ENCODE assay signal across 21 cellular contexts in genomic region chrX:129721414-129721813, GRCh38. TPM values are rescaled to one million over a fixed set of nuclear protein-coding genes. Genes with fewer than 3 reads are reported as not detected.
A peak's percentile ranks its signal among the peaks of the same experiment; 100 is the strongest.
DNase-seq lines count a peak whose midpoint lies in the region; ATAC-seq and TF ChIP-seq lines count a peak whose summit lies in the region.
"Had no signal": no experiment of that assay in that cellular context is flagged by ENCODE, and none has a peak within 500 bp of the region (broad histone marks: within the 10 kb centered on the region; RNA-seq: fewer than 3 reads in every experiment).

No MANE protein-coding gene starts in this region.

- no peaks in the 10 kb centered on the region for H4K20me1 ChIP-seq in mammary epithelial cell (ENCODE audit: insufficient read depth, low read length)

- in situ Hi-C loops in mammary epithelial cell (cut with MboI; ENCODE audit: low sequenced_read_pairs in 2 of 2) = loop anchor here in 1 of 2 donors (10.0 kb wide), 1 partner anchor 67 kb away; the partner anchor contains the start of gene APLN

- H3K4me1 ChIP-seq in mammary epithelial cell (ENCODE audit: insufficient read depth, low read length) (peaks cover 17% of the 10 kb centered on the region), breast epithelium (no peaks in the 10 kb centered on the region), mucosa of descending colon (ENCODE audit: low read depth) (no peaks in the 10 kb centered on the region)

- no peaks in the 10 kb centered on the region for H3K79me2 ChIP-seq in mammary epithelial cell (ENCODE audit: insufficient read depth, low read length)

- no peak for ATAC-seq in activated T-helper 17 cell treated with anti-CD3 and anti-CD28 coated beads, Interleukin-2, amount 50 U/mL, for 72 hours (replicated peaks)
- ATAC-seq in stimulated activated effector memory CD8-positive, alpha-beta T cell treated with anti-CD3 and anti-CD28 coated beads, Interleukin-12 subunit alpha, Interleukin-12 subunit beta, amount 100 ng/mL, for 72 hours = no peak
- no peak for ATAC-seq in mucosa of descending colon
- ATAC-seq: Panc1 had no signal

- peaks cover 18% of the 10 kb centered on the region for H3K4me1 Mint-ChIP-seq in activated T-helper 17 cell treated with anti-CD3 and anti-CD28 coated beads, Interleukin-2, amount 50 U/mL, for 72 hours
- H3K4me1 Mint-ChIP-seq in endothelial cell (ENCODE audit: unreplicated experiment) (peaks cover 55% of the 10 kb centered on the region), progenitor cell of endocrine pancreas (ENCODE audit: low read depth) (no peaks in the 10 kb centered on the region)
- peaks cover 25% of the 10 kb centered on the region for H3K4me1 Mint-ChIP-seq in stimulated activated effector memory CD8-positive, alpha-beta T cell treated with anti-CD3 and anti-CD28 coated beads, Interleukin-12 subunit alpha, Interleukin-12 subunit beta, amount 100 ng/mL, for 72 hours

- H3K4me3 Mint-ChIP-seq in activated T-helper 17 cell treated with anti-CD3 and anti-CD28 coated beads, Interleukin-2, amount 50 U/mL, for 72 hours = peak overlapping the region; percentile 16
- H3K4me3 Mint-ChIP-seq in endothelial cell (ENCODE audit: unreplicated experiment) = no peak overlapping the region
- H3K4me3 Mint-ChIP-seq in stimulated activated effector memory CD8-positive, alpha-beta T cell treated with anti-CD3 and anti-CD28 coated beads, Interleukin-12 subunit alpha, Interleukin-12 subunit beta, amount 100 ng/mL, for 72 hours = no peak overlapping the region
- H3K4me3 Mint-ChIP-seq in progenitor cell of endocrine pancreas (ENCODE audit: low read depth) = no peak overlapping the region
- H3K4me3 Mint-ChIP-seq: B cell had no signal

- WGBS in mammary epithelial cell (ENCODE audit: low coverage, missing lambda C conversion rate) = 34% methylated on average over 2 of the region's 2 CpGs

- no peak for TF ChIP-seq POLR2A in breast epithelium (IDR thresholded peaks at IDR 0.05)

- H3K36me3 Mint-ChIP-seq in activated T-helper 17 cell treated with anti-CD3 and anti-CD28 coated beads, Interleukin-2, amount 50 U/mL, for 72 hours (ENCODE audit: low read depth) = no peaks in the 10 kb centered on the region
- H3K36me3 Mint-ChIP-seq in endothelial cell (ENCODE audit: low read depth, unreplicated experiment) (peaks cover 4% of the 10 kb centered on the region), progenitor cell of endocrine pancreas (ENCODE audit: insufficient read depth) (no peaks in the 10 kb centered on the region)
- no peaks in the 10 kb centered on the region for H3K36me3 Mint-ChIP-seq in stimulated activated effector memory CD8-positive, alpha-beta T cell treated with anti-CD3 and anti-CD28 coated beads, Interleukin-12 subunit alpha, Interleukin-12 subunit beta, amount 100 ng/mL, for 72 hours

- dilution Hi-C loops in mammary epithelial cell (cut with HindIII; ENCODE audit: low sequenced_read_pairs) = loop anchor here (5.0 kb wide), 1 partner anchor 84 kb away; no protein-coding TSS in a partner anchor

- H3K27me3 Mint-ChIP-seq in activated T-helper 17 cell treated with anti-CD3 and anti-CD28 coated beads, Interleukin-2, amount 50 U/mL, for 72 hours = no peaks in the 10 kb centered on the region
- H3K27me3 Mint-ChIP-seq in endothelial cell (ENCODE audit: unreplicated experiment) (peaks cover 4% of the 10 kb centered on the region), progenitor cell of endocrine pancreas (peaks cover 10% of the 10 kb centered on the region)
- H3K27me3 Mint-ChIP-seq: B cell had no signal

- CTCF ChIA-PET in mammary epithelial cell (lab: Charles Lee; ENCODE audit: low non-redundant PET) = no interaction called here

- DNase-seq in mammary epithelial cell (no peak), breast epithelium (ENCODE audit: low spot score in 2 of 2) (no peak), endothelial cell (ENCODE audit: low spot score) (no peak), mucosa of descending colon (no peak), progenitor cell of endocrine pancreas (ENCODE audit: low spot score, unreplicated experiment) (no peak)
- no peak for DNase-seq in stimulated activated effector memory CD8-positive, alpha-beta T cell treated with anti-CD3 and anti-CD28 coated beads, Interleukin-12 subunit alpha, Interleukin-12 subunit beta, amount 100 ng/mL, for 72 hours (ENCODE audit: low spot score in 2 of 2)
- DNase-seq: EL, GF-D8, MG63, NCI-H1417, NCI-H1694 treated with DMSO at 0.1 percent for 48 hours, NCI-H2081 treated with DMSO at 0.1 percent for 48 hours, NCI-H2171 treated with DMSO at 0.1 percent for 48 hours, NCI-H524 treated with DMSO at 0.1 percent for 48 hours, NCI-H82, SIG-M5 had no signal

- H3K27me3 ChIP-seq in mammary epithelial cell (ENCODE audit: insufficient read depth, low read length) = no peaks in the 10 kb centered on the region
- H3K27me3 ChIP-seq in breast epithelium = peaks cover 0 to 41% of the 10 kb centered on the region in 2 donors
- H3K27me3 ChIP-seq: MG63 had no signal

- no peak overlapping the region for H3K4me2 ChIP-seq in mammary epithelial cell (ENCODE audit: insufficient read depth, low read depth, low read length)

- H3K27ac ChIP-seq in mammary epithelial cell (ENCODE audit: insufficient read depth, low read depth, low read length) (no peak overlapping the region), breast epithelium (no peak overlapping the region)

- H3K9me3 ChIP-seq in mammary epithelial cell (replicated peaks; ENCODE audit: insufficient read depth, low read length) (no peaks in the 10 kb centered on the region), breast epithelium (no peaks in the 10 kb centered on the region), mucosa of descending colon (no peaks in the 10 kb centered on the region)
- H3K9me3 ChIP-seq: MG63 had no signal

- H2AFZ ChIP-seq in mammary epithelial cell (ENCODE audit: low read depth, low read length) = no peak overlapping the region

- H3K9ac ChIP-seq in mammary epithelial cell (ENCODE audit: insufficient read depth, low read length) = no peak overlapping the region

- no peaks in the 10 kb centered on the region for H3K36me3 ChIP-seq in mammary epithelial cell (ENCODE audit: insufficient read depth, low read length)
- H3K36me3 ChIP-seq in breast epithelium = no peaks in the 10 kb centered on the region
- H3K36me3 ChIP-seq in mucosa of descending colon (ENCODE audit: low read depth) = no peaks in the 10 kb centered on the region
- H3K36me3 ChIP-seq: MG63 had no signal

- no peak overlapping the region for H3K27ac Mint-ChIP-seq in activated T-helper 17 cell treated with anti-CD3 and anti-CD28 coated beads, Interleukin-2, amount 50 U/mL, for 72 hours
- H3K27ac Mint-ChIP-seq in endothelial cell (ENCODE audit: unreplicated experiment) (peak overlapping the region; percentile 87), progenitor cell of endocrine pancreas (no peak overlapping the region)
- peak overlapping the region; percentile 69 for H3K27ac Mint-ChIP-seq in stimulated activated effector memory CD8-positive, alpha-beta T cell treated with anti-CD3 and anti-CD28 coated beads, Interleukin-12 subunit alpha, Interleukin-12 subunit beta, amount 100 ng/mL, for 72 hours
- H3K27ac Mint-ChIP-seq: B cell had no signal

- TSS peak; percentile 33 for BruUV-seq in mammary epithelial cell (replicated peaks; lab: Mats Ljungman, UMichigan)

- no peaks in the 10 kb centered on the region for H3K9me3 Mint-ChIP-seq in activated T-helper 17 cell treated with anti-CD3 and anti-CD28 coated beads, Interleukin-2, amount 50 U/mL, for 72 hours
- H3K9me3 Mint-ChIP-seq in endothelial cell (ENCODE audit: unreplicated experiment) (no peaks in the 10 kb centered on the region), progenitor cell of endocrine pancreas (ENCODE audit: low read depth) (no peaks in the 10 kb centered on the region)
- H3K9me3 Mint-ChIP-seq in stimulated activated effector memory CD8-positive, alpha-beta T cell treated with anti-CD3 and anti-CD28 coated beads, Interleukin-12 subunit alpha, Interleukin-12 subunit beta, amount 100 ng/mL, for 72 hours = no peaks in the 10 kb centered on the region

- intact Hi-C loops in mammary epithelial cell (cut with micrococcal nuclease) = no loop called here
- intact Hi-C loops in breast epithelium (cut with DNase I; ENCODE audit: low total_unique reads) = no loop called here
- intact Hi-C loops in mucosa of descending colon (cut with DNase I, micrococcal nuclease) = loop anchor here (10.0 kb wide), 2 partner anchors 87 to 117 kb away; no protein-coding TSS in a partner anchor

- no peak overlapping the region for H3K4me3 ChIP-seq in mammary epithelial cell (replicated peaks in 1 of 3; ENCODE audit: insufficient read depth in 1 of 3, low read depth in 2 of 3, low read length in 3 of 3)
- no peak overlapping the region for H3K4me3 ChIP-seq in breast epithelium
- no peak overlapping the region for H3K4me3 ChIP-seq in mucosa of descending colon
- H3K4me3 ChIP-seq: MG63 had no signal

- TF ChIP-seq CTCF in mammary epithelial cell (conservative IDR thresholded peaks at IDR 0.05 in 1 of 2, IDR thresholded peaks at IDR 0.05 in 1 of 2; ENCODE audit: extremely low read depth in 1 of 2, insufficient read depth in 1 of 2, low read depth in 1 of 2, low read length in 2 of 2) = no peak
- TF ChIP-seq CTCF in breast epithelium (IDR thresholded peaks at IDR 0.05) = no peak
- TF ChIP-seq CTCF in endothelial cell (IDR thresholded peaks at IDR 0.05; ENCODE audit: unreplicated experiment) = no peak
- TF ChIP-seq CTCF in mucosa of descending colon (IDR thresholded peaks at IDR 0.05) = no peak
- no peak for TF ChIP-seq CTCF in progenitor cell of endocrine pancreas (IDR thresholded peaks at IDR 0.05; ENCODE audit: unreplicated experiment)

RNA-seq across cellular contexts. Expression of gene XPNPEP2, which starts 17.4 kb away (rescaled TPM):
- total RNA-seq in mammary epithelial cell = not detected
- not detected for polyA plus RNA-seq in mammary epithelial cell
- not detected for polyA minus RNA-seq in mammary epithelial cell
- total RNA-seq in breast epithelium = 10 to 100 TPM in 1 of 3 donors, 1 to 10 TPM in 1, under 1 TPM in 1; 0.44 to 12.8 (median 3.9) TPM
- under 1 TPM; 0.45 to 0.52 TPM for total RNA-seq in activated T-helper 17 cell treated with anti-CD3 and anti-CD28 coated beads, Interleukin-2, amount 50 U/mL, for 72 hours
- 1.7 TPM for total RNA-seq in endothelial cell (ENCODE audit: unreplicated experiment)
- total RNA-seq in mucosa of descending colon = 10 to 100 TPM in 2 of 3 donors, 1 to 10 TPM in 1; 4.9 to 14.5 (median 11.3) TPM
- 0.11 TPM in 1 of 2 replicates, not detected in the other for total RNA-seq in progenitor cell of endocrine pancreas
- total RNA-seq: B cell, LHCN-M2 had no signal

RNA-seq across cellular contexts. Expression of gene SASH3, which starts 58.3 kb away (rescaled TPM):
- total RNA-seq in mammary epithelial cell = not detected
- not detected for polyA plus RNA-seq in mammary epithelial cell
- polyA minus RNA-seq in mammary epithelial cell = not detected
- total RNA-seq in breast epithelium = 10 to 100 TPM in 1 of 3 donors, 1 to 10 TPM in 2; 6.6 to 18.7 (median 10.0) TPM
- total RNA-seq in activated T-helper 17 cell treated with anti-CD3 and anti-CD28 coated beads, Interleukin-2, amount 50 U/mL, for 72 hours = 100 to 1,000 TPM; 103 to 191 TPM
- total RNA-seq in endothelial cell (ENCODE audit: unreplicated experiment) = not detected
- total RNA-seq in mucosa of descending colon = 10 to 100 TPM in 1 of 3 donors, 1 to 10 TPM in 2; 6.1 to 10.1 (median 7.2) TPM
- total RNA-seq in progenitor cell of endocrine pancreas = not detected in 2 replicates
- total RNA-seq: H4, LHCN-M2 had no signal

Comparison
In these comparisons a context has a peak if more than half of its experiments do, and no peak if none do; other contexts are left out.
1. H3K27ac Mint-ChIP-seq: peak in endothelial cell (single experiment) and stimulated activated effector memory CD8-positive, alpha-beta T cell treated with anti-CD3 and anti-CD28 coated beads, Interleukin-12 subunit alpha, Interleukin-12 subunit beta, amount 100 ng/mL, for 72 hours (single experiment); none in activated T-helper 17 cell treated with anti-CD3 and anti-CD28 coated beads, Interleukin-2, amount 50 U/mL, for 72 hours (single experiment) and progenitor cell of endocrine pancreas (single experiment).
2. RNA of gene SASH3, which starts 58.3 kb away (total RNA-seq): 103 to 191 TPM in activated T-helper 17 cell treated with anti-CD3 and anti-CD28 coated beads, Interleukin-2, amount 50 U/mL, for 72 hours; 6.6 to 18.7 TPM in breast epithelium, 6.1 to 10.1 TPM in mucosa of descending colon, not detected in endothelial cell (single experiment), not detected in mammary epithelial cell and not detected in progenitor cell of endocrine pancreas; every median in the first group is over 4 times any median in the second.
3. intact Hi-C loops: an anchor here in mucosa of descending colon (10.0 kb wide); none called in mammary epithelial cell and breast epithelium.